In genomic region chr21:21664871-21665270, GRCh38 we compare ENCODE assay signal across 28 cellular contexts.
"Had no signal": no experiment of that assay in that cellular context is flagged by ENCODE, and none has a peak within 500 bp of the region (broad histone marks: within the 10 kb centered on the region; RNA-seq: fewer than 3 reads in every experiment).

No MANE protein-coding gene starts in this region.

- H3K4me3 Mint-ChIP-seq: activated CD8-positive, alpha-beta T cell treated with anti-CD3 and anti-CD28 coated beads, Interleukin-2, amount 10 ng/mL, durations not matched to agents 7 days and 5 days; activated naive CD8-positive, alpha-beta T cell treated with anti-CD3 and anti-CD28 coated beads, Interleukin-2, amount 10 ng/mL, durations not matched to agents 7 days and 5 days; IgD-negative memory B cell had no signal

- H3K4me1 ChIP-seq: adrenal gland, body of pancreas, Peyer's patch, SJCRH30 had no signal

- H3K9me2 ChIP-seq: SK-N-SH had no signal

- H3K27me3 ChIP-seq: adrenal gland, body of pancreas, Peyer's patch, SJCRH30 had no signal

- H3K27ac Mint-ChIP-seq: activated CD8-positive, alpha-beta T cell treated with anti-CD3 and anti-CD28 coated beads, Interleukin-2, amount 10 ng/mL, durations not matched to agents 7 days and 5 days; activated naive CD8-positive, alpha-beta T cell treated with anti-CD3 and anti-CD28 coated beads, Interleukin-2, amount 10 ng/mL, durations not matched to agents 7 days and 5 days; IgD-negative memory B cell had no signal

- H3K27me3 Mint-ChIP-seq: activated naive CD8-positive, alpha-beta T cell treated with anti-CD3 and anti-CD28 coated beads, Interleukin-2, amount 10 ng/mL, durations not matched to agents 7 days and 5 days; IgD-negative memory B cell had no signal

- H3K4me2 ChIP-seq: SK-N-SH had no signal

- H3K9ac ChIP-seq: SK-N-SH had no signal

- H3K36me3 Mint-ChIP-seq: activated naive CD8-positive, alpha-beta T cell treated with anti-CD3 and anti-CD28 coated beads, Interleukin-2, amount 10 ng/mL, durations not matched to agents 7 days and 5 days; IgD-negative memory B cell had no signal

- H3K9me3 ChIP-seq: adrenal gland, body of pancreas, Peyer's patch, SJCRH30, SK-N-SH had no signal

- H3K27ac ChIP-seq: adrenal gland, body of pancreas, Peyer's patch, RWPE1, SJCRH30 had no signal

- H3K4me3 ChIP-seq: adrenal gland, body of pancreas, Peyer's patch, SJCRH30 had no signal

- FAIRE-seq: bronchial epithelial cell had no signal

- H3K36me3 ChIP-seq: adrenal gland, Peyer's patch, SJCRH30 had no signal

- H3K4me1 Mint-ChIP-seq: activated naive CD8-positive, alpha-beta T cell treated with anti-CD3 and anti-CD28 coated beads, Interleukin-2, amount 10 ng/mL, durations not matched to agents 7 days and 5 days; IgD-negative memory B cell had no signal

- DNase-seq: activated CD4-positive, alpha-beta T cell treated with anti-CD3 and anti-CD28 coated beads for 48 hours; activated CD4-positive, alpha-beta T cell treated with anti-CD3 and anti-CD28 coated beads, Interleukin-2, amount 50 U/mL, for 4 hours; activated CD8-positive, alpha-beta memory T cell treated with anti-CD3 and anti-CD28 coated beads, Interleukin-2, amount 50 U/mL, for 48 hours; activated CD8-positive, alpha-beta T cell treated with anti-CD3 and anti-CD28 coated beads, Interleukin-2, amount 10 ng/mL, durations not matched to agents 7 days and 5 days; activated naive CD4-positive, alpha-beta T cell treated with anti-CD3 and anti-CD28 coated beads, Interleukin-2, amount 50 U/mL, for 16 hours; activated naive CD8-positive, alpha-beta T cell treated with anti-CD3 and anti-CD28 coated beads, Interleukin-2, amount 10 ng/mL, durations not matched to agents 7 days and 5 days; activated T-cell treated with anti-CD3 and anti-CD28 coated beads, Interleukin-2, amount 50 U/mL, for 1 hour; adrenal gland; anterior cingulate cortex; body of pancreas; KG1; NCI-H1092; NCI-H1417; NCI-H1694; NCI-H2029; NCI-H2107; NCI-H2171 treated with DMSO at 0.1 percent for 48 hours; NCI-H226; NCI-H526; NCI-H82; Peyer's patch; Right ventricle myocardium superior; SJCRH30; SK-N-SH; T-helper 1 cell had no signal
